In the genomic region with DNA sequence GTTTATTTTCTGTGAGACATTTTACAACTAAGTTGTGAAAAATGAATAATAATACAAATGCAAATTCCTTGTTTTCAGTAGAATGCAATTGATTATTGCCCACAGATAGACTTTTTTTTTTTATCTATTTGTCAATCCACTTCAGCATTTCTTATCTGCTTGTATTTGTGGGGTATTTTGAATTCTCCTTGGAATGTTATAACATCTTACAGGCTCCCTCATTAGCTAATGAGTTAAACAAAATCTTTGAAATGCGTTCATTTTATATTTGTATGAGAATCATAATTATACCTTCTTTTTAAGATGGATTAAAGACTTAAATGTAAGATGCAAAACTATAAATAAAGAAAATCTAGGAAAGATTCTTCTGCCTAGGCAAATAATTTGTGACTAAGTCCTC, we compare ENCODE assay signal across 31 cellular contexts.
A peak's percentile ranks its signal among the peaks of the same experiment; 100 is the strongest.
DNase-seq lines count a peak whose midpoint lies in the region; ATAC-seq and TF ChIP-seq lines count a peak whose summit lies in the region.
"Had no signal": no experiment of that assay in that cellular context is flagged by ENCODE, and none has a peak within 500 bp of the region (broad histone marks: within the 10 kb centered on the region; RNA-seq: fewer than 3 reads in every experiment).

No MANE protein-coding gene starts in this region.

- H3K4me2 ChIP-seq in GM23338: no peak overlapping the region
- H3K4me2 ChIP-seq: A549; BLaER1; BLaER1 treated with 17β-estradiol and CSF1 and Interleukin-3, amounts not matched to agents 10 nM and 100 nM had no signal

- no peaks in the 10 kb centered on the region for H4K20me1 ChIP-seq in GM23338 (replicated peaks; ENCODE audit: insufficient read depth)
- H4K20me1 ChIP-seq: BLaER1; BLaER1 treated with 17β-estradiol and CSF1 and Interleukin-3, amounts not matched to agents 10 nM and 100 nM had no signal

- POLR2A ChIA-PET in HEK293 (lab: Yijun Ruan, JAX): no interaction called here

- 0 out of 2 replicates have a peak overlapping the region, but pooled peaks have one; percentile 52 for H3K27ac Mint-ChIP-seq in GM23338
- H3K27ac Mint-ChIP-seq: B cell; CD14-positive monocyte; CD4-positive, alpha-beta T cell; CD8-positive, alpha-beta T cell had no signal

- no peaks in the 10 kb centered on the region for H3F3A ChIP-seq in GM23338 (replicated peaks; ENCODE audit: low read depth)

- no peak overlapping the region for H3K27ac ChIP-seq in GM23338 (ENCODE audit: low read depth)
- H3K27ac ChIP-seq in HEK293 (ENCODE audit: extremely low read depth, low read depth, low read length): no peak overlapping the region
- H3K27ac ChIP-seq: 22Rv1; A549; BLaER1; BLaER1 treated with 17β-estradiol and CSF1 and Interleukin-3, amounts not matched to agents 10 nM and 100 nM; C4-2B had no signal

- CTCF ChIA-PET in HEK293 (lab: Yijun Ruan, JAX): no interaction called here

- TF ChIP-seq CTCF in GM23338 (conservative IDR thresholded peaks at IDR 0.05; ENCODE audit: low read depth in 2 of 2): no peak
- no peak for TF ChIP-seq CTCF in HEK293 (tag by site-specific recombination; IDR thresholded peaks at IDR 0.05)
- TF ChIP-seq CTCF in mucosa of descending colon (IDR thresholded peaks at IDR 0.05): no peak

- peaks cover 4% of the 10 kb centered on the region; the same call in 1 of the 2 replicates for H3K4me1 ChIP-seq in GM23338 (ENCODE audit: insufficient read depth)
- no peaks in the 10 kb centered on the region for H3K4me1 ChIP-seq in HEK293 (ENCODE audit: control insufficient read depth, insufficient read depth, low read length)
- no peaks in the 10 kb centered on the region for H3K4me1 ChIP-seq in mucosa of descending colon (ENCODE audit: low read depth)
- H3K4me1 ChIP-seq: A549; BE2C; BLaER1; BLaER1 treated with 17β-estradiol and CSF1 and Interleukin-3, amounts not matched to agents 10 nM and 100 nM; Caco-2 had no signal

- H3K27me3 Mint-ChIP-seq in GM23338 (ENCODE audit: insufficient read depth, low read depth, poor library complexity): peaks cover 4% of the 10 kb centered on the region
- H3K27me3 Mint-ChIP-seq: B cell; CD4-positive, alpha-beta memory T cell; CD4-positive, alpha-beta T cell; CD4-positive, CD25-positive, alpha-beta regulatory T cell; CD8-positive, alpha-beta memory T cell had no signal

- peaks cover 10% of the 10 kb centered on the region; the same call in 2 of the 3 replicates for H3K36me3 Mint-ChIP-seq in GM23338 (ENCODE audit: low read depth)
- H3K36me3 Mint-ChIP-seq: CD14-positive monocyte; CD4-positive, alpha-beta memory T cell; CD4-positive, CD25-positive, alpha-beta regulatory T cell; CD8-positive, alpha-beta memory T cell; CD8-positive, alpha-beta T cell had no signal

- no peaks in the 10 kb centered on the region for H3K36me3 ChIP-seq in GM23338 (ENCODE audit: insufficient read depth)
- no peaks in the 10 kb centered on the region for H3K36me3 ChIP-seq in HEK293 (ENCODE audit: control insufficient read depth in 2 of 2, insufficient read depth in 1 of 2, low read length in 2 of 2)
- no peaks in the 10 kb centered on the region for H3K36me3 ChIP-seq in mucosa of descending colon (ENCODE audit: low read depth)
- H3K36me3 ChIP-seq: BE2C; BLaER1; BLaER1 treated with 17β-estradiol and CSF1 and Interleukin-3, amounts not matched to agents 10 nM and 100 nM had no signal

- no peak for ATAC-seq in GM23338
- no peak for ATAC-seq in Right ventricle myocardium superior (ENCODE audit: poor library complexity)
- no peak for ATAC-seq in mucosa of descending colon
- ATAC-seq: A549; CD8-positive, alpha-beta T cell had no signal

- H3K4me3 ChIP-seq in GM23338 (no peak overlapping the region), HEK293 (ENCODE audit: low read depth, low read length) (no peak overlapping the region), mucosa of descending colon (no peak overlapping the region)
- H3K4me3 ChIP-seq: A549; BLaER1; BLaER1 treated with 17β-estradiol and CSF1 and Interleukin-3, amounts not matched to agents 10 nM and 100 nM had no signal

- no peak overlapping the region for H3K4me3 Mint-ChIP-seq in GM23338
- H3K4me3 Mint-ChIP-seq: B cell; CD14-positive monocyte; CD4-positive, alpha-beta memory T cell; CD4-positive, alpha-beta T cell; CD4-positive, CD25-positive, alpha-beta regulatory T cell; CD8-positive, alpha-beta memory T cell; CD8-positive, alpha-beta T cell had no signal

- no peaks in the 10 kb centered on the region for H3K9me2 ChIP-seq in GM23338 (ENCODE audit: insufficient read depth)

- peaks cover 15% of the 10 kb centered on the region for H3K9me3 Mint-ChIP-seq in GM23338
- H3K9me3 Mint-ChIP-seq: CD4-positive, alpha-beta T cell; CD8-positive, alpha-beta T cell had no signal

- no peaks in the 10 kb centered on the region for H3K79me2 ChIP-seq in GM23338 (replicated peaks; ENCODE audit: insufficient read depth)

- H3K4me1 Mint-ChIP-seq in GM23338: no peaks in the 10 kb centered on the region
- H3K4me1 Mint-ChIP-seq: B cell; CD4-positive, alpha-beta memory T cell; CD4-positive, CD25-positive, alpha-beta regulatory T cell; CD8-positive, alpha-beta memory T cell had no signal

- intact Hi-C loops in Right ventricle myocardium superior (cut with DNase I): no loop called here
- intact Hi-C loops in mucosa of descending colon (cut with DNase I, micrococcal nuclease): no loop called here

- no peaks in the 10 kb centered on the region for H3K27me3 ChIP-seq in GM23338 (ENCODE audit: insufficient read depth)
- H3K27me3 ChIP-seq: BE2C; BLaER1; BLaER1 treated with 17β-estradiol and CSF1 and Interleukin-3, amounts not matched to agents 10 nM and 100 nM had no signal

- H2AFZ ChIP-seq in GM23338: no peak overlapping the region

- DNase-seq in GM23338 (ENCODE audit: low spot score) (no peak), Right ventricle myocardium superior (no peak), mucosa of descending colon (no peak)
- DNase-seq: 8988T; ACHN; AML-193; BE2C; C1 segment of cervical spinal cord; Caco-2; Calu3; CD4-positive, alpha-beta memory T cell; CD4-positive, alpha-beta T cell; CD4-positive, CD25-positive, alpha-beta regulatory T cell; CD8-positive, alpha-beta memory T cell; CD8-positive, alpha-beta T cell; COR-L47; DMS 273 treated with DMSO at 0.1 percent for 48 hours; DMS153; DMS53; DMS79; DMS79 treated with DMSO at 0.1 percent for 48 hours; DND-41; EL had no signal

- H3K9me3 ChIP-seq in HEK293 (ENCODE audit: control insufficient read depth, insufficient read depth, low read depth, low read length): no peaks in the 10 kb centered on the region
- H3K9me3 ChIP-seq in mucosa of descending colon: no peaks in the 10 kb centered on the region
- H3K9me3 ChIP-seq: A549, BE2C, Caco-2 had no signal

TF ChIP-seq in GM23338, 12 proteins besides CTCF, POLR2A, EP300 and RAD21:
- TF ChIP-seq ZNF114 (CRISPR knock-in tag; IDR thresholded peaks at IDR 0.05): no peak
- no peak for TF ChIP-seq POLR2AphosphoS5 (IDR thresholded peaks at IDR 0.05; ENCODE audit: low read depth)
- TF ChIP-seq CREB1 (CRISPR knock-in tag; IDR thresholded peaks at IDR 0.05; ENCODE audit: low read depth): no peak

TF ChIP-seq in HEK293, 187 proteins besides CTCF, POLR2A, EP300 and RAD21:
- TF ChIP-seq ZNF23 (tag by site-specific recombination; IDR thresholded peaks at IDR 0.05; ENCODE audit: borderline replicate concordance) (no peak), ZNF585B (tag by site-specific recombination; IDR thresholded peaks at IDR 0.05) (no peak), ZNF521 (tag by site-specific recombination; IDR thresholded peaks at IDR 0.05) (no peak), WT1 (tag by site-specific recombination; IDR thresholded peaks at IDR 0.05) (no peak), ZNF510 (tag by site-specific recombination; IDR thresholded peaks at IDR 0.05; ENCODE audit: insufficient replicate concordance) (peak; percentile 91), ZBTB17 (tag by site-specific recombination; IDR thresholded peaks at IDR 0.05) (no peak)
- TF ChIP-seq, protein P1, sequence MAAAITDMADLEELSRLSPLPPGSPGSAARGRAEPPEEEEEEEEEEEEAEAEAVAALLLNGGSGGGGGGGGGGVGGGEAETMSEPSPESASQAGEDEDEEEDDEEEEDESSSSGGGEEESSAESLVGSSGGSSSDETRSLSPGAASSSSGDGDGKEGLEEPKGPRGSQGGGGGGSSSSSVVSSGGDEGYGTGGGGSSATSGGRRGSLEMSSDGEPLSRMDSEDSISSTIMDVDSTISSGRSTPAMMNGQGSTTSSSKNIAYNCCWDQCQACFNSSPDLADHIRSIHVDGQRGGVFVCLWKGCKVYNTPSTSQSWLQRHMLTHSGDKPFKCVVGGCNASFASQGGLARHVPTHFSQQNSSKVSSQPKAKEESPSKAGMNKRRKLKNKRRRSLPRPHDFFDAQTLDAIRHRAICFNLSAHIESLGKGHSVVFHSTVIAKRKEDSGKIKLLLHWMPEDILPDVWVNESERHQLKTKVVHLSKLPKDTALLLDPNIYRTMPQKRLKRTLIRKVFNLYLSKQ (tag by site-specific recombination; IDR thresholded peaks at IDR 0.05; ENCODE audit: borderline replicate concordance): no peak
